In genomic region chr10:73785221-73785720, GRCh38 we compare ENCODE assay signal across 8 cellular contexts. TPM values are rescaled to one million over a fixed set of nuclear protein-coding genes. Genes with fewer than 3 reads are reported as not detected.
DNase-seq lines count a peak whose midpoint lies in the region; ATAC-seq and TF ChIP-seq lines count a peak whose summit lies in the region.

ZSWIM8 (plus strand) TSS chr10:73785606; CDS start chr10:73785879, 273 bp downstream.

- H3K27me3 ChIP-seq in heart right ventricle = no peaks in the 10 kb centered on the region
- no peaks in the 10 kb centered on the region for H3K27me3 ChIP-seq in upper lobe of left lung

- H3K4me3 ChIP-seq in heart right ventricle (peak within 1 kb of the TSS; percentile 68 to 97 (median 92)), upper lobe of left lung (peak within 1 kb of the TSS; percentile 70 to 99 (median 85))

- TF ChIP-seq CTCF in GM13977 (IDR thresholded peaks at IDR 0.05; ENCODE audit: extremely low read depth, insufficient read depth, missing control alignments) (no peak), heart right ventricle (IDR thresholded peaks at IDR 0.05) (peak in 3 of 9 donors; percentile 10 to 20 (median 14)), upper lobe of left lung (IDR thresholded peaks at IDR 0.05) (peak in 1 of 6 experiments; percentile 31)

- intact Hi-C loops in heart right ventricle (cut with DNase I) (loop anchor here in 2 of 10 donors (1.0 to 5.0 kb wide), 2 partner anchors 26 to 43 kb away; partner anchors contain the start of genes NDST2 (in 1 of the 2) and SEC24C (in 1 of the 2)), posterior cingulate gyrus (cut with DNase I) (loop anchor here (1.0 kb wide), 1 partner anchor 26 kb away; the partner anchor contains the start of gene NDST2)

- no peaks in the 10 kb centered on the region for H3K9me3 Mint-ChIP-seq in T-helper 1 cell treated with Interleukin-12 subunit alpha and Interleukin-12 subunit beta and Interleukin-4 antibody, amounts not matched to agents 30 μg/mL and 1 μg/mL, for 36 hours

- peak within 1 kb of the TSS; percentile 93 for H3K4me3 Mint-ChIP-seq in T-helper 1 cell treated with Interleukin-12 subunit alpha and Interleukin-12 subunit beta and Interleukin-4 antibody, amounts not matched to agents 30 μg/mL and 1 μg/mL, for 36 hours

- ATAC-seq in HG02884 (IDR thresholded peaks at IDR 0.05; ENCODE audit: unreplicated experiment) = peak; percentile 74
- peak; percentile 87 to 95 (median 92) for ATAC-seq in heart right ventricle
- ATAC-seq in upper lobe of left lung (ENCODE audit: low FRiP score in 2 of 2) = peak; percentile 95

- peaks cover 40% of the 10 kb centered on the region for H3K4me1 Mint-ChIP-seq in T-helper 1 cell treated with Interleukin-12 subunit alpha and Interleukin-12 subunit beta and Interleukin-4 antibody, amounts not matched to agents 30 μg/mL and 1 μg/mL, for 36 hours (ENCODE audit: low read depth)

- H3K27me3 Mint-ChIP-seq in T-helper 1 cell treated with Interleukin-12 subunit alpha and Interleukin-12 subunit beta and Interleukin-4 antibody, amounts not matched to agents 30 μg/mL and 1 μg/mL, for 36 hours (ENCODE audit: low read depth) = no peaks in the 10 kb centered on the region

- peaks cover 15 to 67% (median 59%) of the 10 kb centered on the region in 9 donors for H3K4me1 ChIP-seq in heart right ventricle
- peaks cover 46 to 58% (median 50%) of the 10 kb centered on the region in 4 donors for H3K4me1 ChIP-seq in upper lobe of left lung

- in situ Hi-C loops in GM13977 (cut with MboI; ENCODE audit: low pct_unique_long_range_greater_than_20kb, low sequenced_read_pairs, unreplicated experiment) = no loop called here

- DNase-seq in GM13977 (ENCODE audit: low spot score) (peak; percentile 94), NCI-H1694 (lab: John Stamatoyannopoulos, UW) (peak; percentile 90), amniotic stem cell (lab: John Stamatoyannopoulos, UW) (peak; percentile 85), heart right ventricle (peak; percentile 86 to 92), posterior cingulate gyrus (peak; percentile 83 to 97 (median 90)), upper lobe of left lung (peak; percentile 93 to 96)

- peak within 1 kb of the TSS; percentile 98 for H3K27ac Mint-ChIP-seq in T-helper 1 cell treated with Interleukin-12 subunit alpha and Interleukin-12 subunit beta and Interleukin-4 antibody, amounts not matched to agents 30 μg/mL and 1 μg/mL, for 36 hours

- peak in 3 of 4 donors; percentile 70 to 86 (median 74) for TF ChIP-seq POLR2A in upper lobe of left lung (IDR thresholded peaks at IDR 0.05)

- 0 to 1% methylated on average over 31 to 35 of the region's 35 CpGs for WGBS in heart right ventricle, 2 donors
- WGBS in upper lobe of left lung, 2 donors = 0% methylated on average over 22 to 24 of the region's 35 CpGs

- H3K9me3 ChIP-seq in heart right ventricle = no peaks in the 10 kb centered on the region
- H3K9me3 ChIP-seq in upper lobe of left lung = no peaks in the 10 kb centered on the region

- H3K36me3 Mint-ChIP-seq in T-helper 1 cell treated with Interleukin-12 subunit alpha and Interleukin-12 subunit beta and Interleukin-4 antibody, amounts not matched to agents 30 μg/mL and 1 μg/mL, for 36 hours (ENCODE audit: low read depth) = peaks cover 22% of the 10 kb centered on the region

- peak within 1 kb of the TSS; percentile 74 to 97 (median 90) for H3K27ac ChIP-seq in heart right ventricle
- H3K27ac ChIP-seq in upper lobe of left lung = peak within 1 kb of the TSS; percentile 90 to 96 (median 92)

- H3K36me3 ChIP-seq in heart right ventricle = peaks cover 0 to 24% (median 17%) of the 10 kb centered on the region in 9 donors
- peaks cover 12 to 18% (median 16%) of the 10 kb centered on the region in 4 donors for H3K36me3 ChIP-seq in upper lobe of left lung

- peak in 1 of 4 donors; percentile 34 for TF ChIP-seq EP300 in upper lobe of left lung (IDR thresholded peaks at IDR 0.05)

RNA-seq across cellular contexts. Expression of gene ZSWIM8, which starts in this region (rescaled TPM):
- total RNA-seq in heart right ventricle = 10 to 100 TPM; 35.2 to 72.5 (median 43.5) TPM
- polyA plus RNA-seq in heart right ventricle = 100 to 1,000 TPM in 1 of 2 donors, 10 to 100 TPM in 1; 64.1 to 139 TPM
- 100 to 1,000 TPM in 4 of 6 donors, 10 to 100 TPM in 2; 54.9 to 202 (median 109) TPM for total RNA-seq in upper lobe of left lung

Comparison
In these comparisons a context has a peak if more than half of its experiments do, and no peak if none do; other contexts are left out.
1. Peak in every context shown above with its lines: DNase-seq, ATAC-seq, H3K4me3 ChIP-seq and H3K27ac ChIP-seq.